ENCODE assay signal across 14 cellular contexts in genomic region chr6:170439366-170440351, GRCh38.
DNase-seq lines count a peak whose midpoint lies in the region; ATAC-seq and TF ChIP-seq lines count a peak whose summit lies in the region.
"Had no signal": no experiment of that assay in that cellular context is flagged by ENCODE, and none has a peak within 500 bp of the region (broad histone marks: within the 10 kb centered on the region; RNA-seq: fewer than 3 reads in every experiment).

No MANE protein-coding gene starts in this region.

- peak overlapping the region in 1 of 2 donors; percentile 48 for H3K27ac ChIP-seq in right atrium auricular region
- no peak overlapping the region for H3K27ac ChIP-seq in coronary artery
- peak overlapping the region; percentile 49 for H3K27ac ChIP-seq in vagina
- no peak overlapping the region for H3K27ac ChIP-seq in CD4-positive, alpha-beta memory T cell (ENCODE audit: low read depth, low read length)
- no peak overlapping the region for H3K27ac ChIP-seq in Karpas-422 (ENCODE audit: low read length)
- H3K27ac ChIP-seq: colonic mucosa had no signal

- TF ChIP-seq CTCF in right atrium auricular region (IDR thresholded peaks at IDR 0.05) = no peak
- TF ChIP-seq CTCF in coronary artery (IDR thresholded peaks at IDR 0.05) = no peak
- TF ChIP-seq CTCF in natural killer cell (IDR thresholded peaks at IDR 0.05) = no peak
- TF ChIP-seq CTCF in vagina (IDR thresholded peaks at IDR 0.05) = no peak

- no peaks in the 10 kb centered on the region for H3K36me3 Mint-ChIP-seq in natural killer cell
- peaks cover 3 to 4% of the 10 kb centered on the region in 2 donors for H3K36me3 Mint-ChIP-seq in CD4-positive, alpha-beta memory T cell

- peak overlapping the region; percentile 86 to 88 for H3K27ac Mint-ChIP-seq in natural killer cell
- H3K27ac Mint-ChIP-seq in CD4-positive, alpha-beta memory T cell = no peak overlapping the region
- H3K27ac Mint-ChIP-seq: activated CD4-positive, alpha-beta T cell treated with anti-CD3 and anti-CD28 coated beads, Interleukin-2, amount 10 ng/mL, durations not matched to agents 7 days and 5 days had no signal

- H3K4me3 Mint-ChIP-seq in natural killer cell = peak overlapping the region; percentile 76
- H3K4me3 Mint-ChIP-seq in CD4-positive, alpha-beta memory T cell = peak overlapping the region in 1 of 8 donors; percentile 38
- H3K4me3 Mint-ChIP-seq: activated CD4-positive, alpha-beta T cell treated with anti-CD3 and anti-CD28 coated beads, Interleukin-2, amount 10 ng/mL, durations not matched to agents 7 days and 5 days had no signal

- H3K4me1 Mint-ChIP-seq in natural killer cell = peaks cover 66 to 69% of the 10 kb centered on the region in 2 donors
- peaks cover 0 to 2% (median 0%) of the 10 kb centered on the region in 4 donors for H3K4me1 Mint-ChIP-seq in CD4-positive, alpha-beta memory T cell
- H3K4me1 Mint-ChIP-seq: activated CD4-positive, alpha-beta T cell treated with anti-CD3 and anti-CD28 coated beads, Interleukin-2, amount 10 ng/mL, durations not matched to agents 7 days and 5 days had no signal

- H3K4me2 ChIP-seq in Karpas-422 (ENCODE audit: low read depth, low read length, poor library complexity, severe bottlenecking) = no peak overlapping the region

- no peaks in the 10 kb centered on the region for H3K79me2 ChIP-seq in Karpas-422 (ENCODE audit: low read length)

- H3K4me1 ChIP-seq in right atrium auricular region = peaks cover 0 to 23% of the 10 kb centered on the region in 2 donors
- H3K4me1 ChIP-seq in vagina = peaks cover 26% of the 10 kb centered on the region
- H3K4me1 ChIP-seq in CD4-positive, alpha-beta memory T cell (ENCODE audit: insufficient read depth, low read length) = peaks cover 4% of the 10 kb centered on the region
- H3K4me1 ChIP-seq in Karpas-422 (ENCODE audit: low read length) = no peaks in the 10 kb centered on the region
- H3K4me1 ChIP-seq: colonic mucosa had no signal

- no peak overlapping the region for H3K9ac ChIP-seq in Karpas-422 (ENCODE audit: low read length)

- DNase-seq in Right ventricle myocardium inferior (ENCODE audit: missing footprints) = peak; percentile 50
- DNase-seq in right atrium auricular region (ENCODE audit: low spot score) = no peak
- DNase-seq in coronary artery (ENCODE audit: low spot score) = peak; percentile 28
- DNase-seq in natural killer cell = no peak
- no peak for DNase-seq in vagina (ENCODE audit: extremely low spot score in 2 of 2)
- DNase-seq in CD4-positive, alpha-beta memory T cell = no peak
- DNase-seq in Karpas-422 = no peak
- DNase-seq: activated CD4-positive, alpha-beta T cell treated with anti-CD3 and anti-CD28 coated beads, Interleukin-2, amount 10 ng/mL, durations not matched to agents 7 days and 5 days; activated naive CD4-positive, alpha-beta T cell treated with Interleukin-2 at 50 U/mL for 16 hours; colonic mucosa; DMS153; NCI-H1417 treated with DMSO at 0.1 percent for 48 hours had no signal

- H3K9me2 ChIP-seq in Karpas-422 (replicated peaks; ENCODE audit: insufficient read depth, low read length) = no peaks in the 10 kb centered on the region

- ATAC-seq in Right ventricle myocardium inferior (peak; percentile 30), natural killer cell (no peak), GM19324 (IDR thresholded peaks at IDR 0.05; ENCODE audit: low FRiP score, unreplicated experiment) (no peak)
- ATAC-seq: naive thymus-derived CD4-positive, alpha-beta T cell had no signal

- no peaks in the 10 kb centered on the region for H4K20me1 ChIP-seq in Karpas-422 (ENCODE audit: insufficient read depth, low read depth, low read length)

- H3K27me3 Mint-ChIP-seq in natural killer cell (ENCODE audit: low read depth in 2 of 2) = no peaks in the 10 kb centered on the region
- H3K27me3 Mint-ChIP-seq in CD4-positive, alpha-beta memory T cell = peaks cover 3 to 7% of the 10 kb centered on the region in 2 donors

- no peaks in the 10 kb centered on the region for H3K36me3 ChIP-seq in right atrium auricular region
- H3K36me3 ChIP-seq in vagina = no peaks in the 10 kb centered on the region
- no peaks in the 10 kb centered on the region for H3K36me3 ChIP-seq in CD4-positive, alpha-beta memory T cell (ENCODE audit: insufficient read depth, low read length)
- no peaks in the 10 kb centered on the region for H3K36me3 ChIP-seq in Karpas-422 (ENCODE audit: insufficient read depth, low read length)
- H3K36me3 ChIP-seq: colonic mucosa had no signal

- no peaks in the 10 kb centered on the region for H3K27me3 ChIP-seq in right atrium auricular region
- H3K27me3 ChIP-seq in vagina = no peaks in the 10 kb centered on the region
- H3K27me3 ChIP-seq in CD4-positive, alpha-beta memory T cell (ENCODE audit: insufficient read depth, low read length) = no peaks in the 10 kb centered on the region
- no peaks in the 10 kb centered on the region for H3K27me3 ChIP-seq in Karpas-422 (ENCODE audit: low read length)
- H3K27me3 ChIP-seq: colonic mucosa had no signal

- no peak for TF ChIP-seq POLR2A in vagina (IDR thresholded peaks at IDR 0.05)

- POLR2A ChIA-PET in CD4-positive, alpha-beta memory T cell (lab: Charles Lee; ENCODE audit: partially characterized antibody) = no interaction called here

- CTCF ChIA-PET in CD4-positive, alpha-beta memory T cell (lab: Charles Lee; ENCODE audit: partially characterized antibody) = no interaction called here

- no peak overlapping the region for H2AFZ ChIP-seq in Karpas-422 (ENCODE audit: low read length)

- H3K9me3 ChIP-seq in right atrium auricular region (peaks cover 0 to 12% of the 10 kb centered on the region in 2 donors), vagina (no peaks in the 10 kb centered on the region), Karpas-422 (ENCODE audit: low read length) (no peaks in the 10 kb centered on the region)
- no peaks in the 10 kb centered on the region for H3K9me3 ChIP-seq in CD4-positive, alpha-beta memory T cell (ENCODE audit: control insufficient read depth in 1 of 2, low read length in 2 of 2)
- H3K9me3 ChIP-seq: colonic mucosa had no signal

- no peaks in the 10 kb centered on the region for H3K9me3 Mint-ChIP-seq in natural killer cell
- peaks cover 3 to 17% (median 13%) of the 10 kb centered on the region in 8 donors for H3K9me3 Mint-ChIP-seq in CD4-positive, alpha-beta memory T cell

- H3K4me3 ChIP-seq in right atrium auricular region = no peak overlapping the region
- no peak overlapping the region for H3K4me3 ChIP-seq in coronary artery
- H3K4me3 ChIP-seq in vagina = no peak overlapping the region
- no peak overlapping the region for H3K4me3 ChIP-seq in CD4-positive, alpha-beta memory T cell (ENCODE audit: low read length in 2 of 2)
- no peak overlapping the region for H3K4me3 ChIP-seq in Karpas-422 (ENCODE audit: low read length)
- H3K4me3 ChIP-seq: colonic mucosa had no signal

- intact Hi-C loops in Right ventricle myocardium inferior (cut with DNase I) (loop anchor here (5.0 kb wide), 1 partner anchor 78 kb away; no protein-coding TSS in a partner anchor), natural killer cell (cut with micrococcal nuclease) (loop anchor here (5.0 kb wide), 3 partner anchors 32 to 132 kb away; partner anchors contain the start of gene FAM120B), vagina (cut with DNase I) (no loop called here)
- intact Hi-C loops in CD4-positive, alpha-beta memory T cell (cut with micrococcal nuclease) = no loop called here

Comparison
In these comparisons a context has a peak if more than half of its experiments do, and no peak if none do; other contexts are left out.
1. DNase-seq: peak in Right ventricle myocardium inferior (single experiment) and coronary artery (single experiment); none in right atrium auricular region (single experiment), natural killer cell (single experiment), vagina (0 of 2), CD4-positive, alpha-beta memory T cell (0 of 5) and Karpas-422 (single experiment).
2. H3K27ac Mint-ChIP-seq: peak in natural killer cell (2 of 2); none in CD4-positive, alpha-beta memory T cell (0 of 7).
3. intact Hi-C loops: an anchor here in Right ventricle myocardium inferior (5.0 kb wide) and natural killer cell (5.0 kb wide); none called in vagina and CD4-positive, alpha-beta memory T cell.